In the genomic region with DNA sequence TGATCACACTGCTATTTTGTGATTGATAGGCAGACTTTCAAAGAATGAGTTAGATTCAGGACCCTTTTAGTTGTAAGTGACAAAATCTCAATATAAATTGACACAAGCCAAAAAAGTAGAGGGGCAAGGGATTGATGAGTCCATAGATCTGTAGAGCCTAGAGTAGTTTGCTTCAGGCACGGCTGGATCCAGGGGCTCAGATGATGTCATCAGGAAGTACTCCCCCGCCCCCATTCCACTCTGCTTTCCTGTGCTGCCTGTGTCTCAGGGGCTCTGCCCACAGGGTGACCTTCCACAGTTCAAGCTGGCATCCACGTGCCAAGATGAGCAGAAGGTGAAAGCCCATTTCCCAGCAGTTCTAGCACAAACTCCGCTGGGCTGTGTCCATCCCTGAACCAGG, we compare ENCODE assay signal across 23 cellular contexts.
"Had no signal": no experiment of that assay in that cellular context is flagged by ENCODE, and none has a peak within 500 bp of the region (broad histone marks: within the 10 kb centered on the region; RNA-seq: fewer than 3 reads in every experiment).

No MANE protein-coding gene starts in this region.

- H3K9me3 ChIP-seq: adrenal gland had no signal

- H3K27me3 ChIP-seq: adrenal gland had no signal

- DNase-seq: activated CD4-positive, alpha-beta memory T cell treated with anti-CD3 and anti-CD28 coated beads, Interleukin-2, amount 10 ng/mL, durations not matched to agents 7 days and 5 days; activated CD4-positive, alpha-beta T cell treated with anti-CD3 and anti-CD28 coated beads for 1 hour; activated CD4-positive, alpha-beta T cell treated with anti-CD3 and anti-CD28 coated beads, Interleukin-2, amount 10 ng/mL, durations not matched to agents 7 days and 5 days; activated naive CD4-positive, alpha-beta T cell treated with anti-CD3 and anti-CD28 coated beads, Interleukin-2, amount 50 U/mL, for 16 hours; activated naive CD8-positive, alpha-beta T cell treated with anti-CD3 and anti-CD28 coated beads, Interleukin-2, amount 10 ng/mL, durations not matched to agents 7 days and 5 days; activated T-cell treated with anti-CD3 and anti-CD28 coated beads for 4 hours; activated T-cell treated with anti-CD3 and anti-CD28 coated beads, Interleukin-2, amount 50 U/mL, for 48 hours; adrenal gland; anterior cingulate cortex; KG1; NCI-H1092; NCI-H1417 treated with DMSO at 0.1 percent for 48 hours; NCI-H1694; NCI-H2029; NCI-H2107; NCI-H2171 treated with DMSO at 0.1 percent for 48 hours; NCI-H226; NCI-H526 treated with DMSO at 0.1 percent for 48 hours; NCI-H82; SIG-M5; T-helper 17 cell; T-helper 9 cell had no signal

- H3K4me3 ChIP-seq: adrenal gland had no signal

- ATAC-seq: T-helper 17 cell, WTC11 had no signal

- H3K27ac ChIP-seq: adrenal gland had no signal
